In the genomic region with DNA sequence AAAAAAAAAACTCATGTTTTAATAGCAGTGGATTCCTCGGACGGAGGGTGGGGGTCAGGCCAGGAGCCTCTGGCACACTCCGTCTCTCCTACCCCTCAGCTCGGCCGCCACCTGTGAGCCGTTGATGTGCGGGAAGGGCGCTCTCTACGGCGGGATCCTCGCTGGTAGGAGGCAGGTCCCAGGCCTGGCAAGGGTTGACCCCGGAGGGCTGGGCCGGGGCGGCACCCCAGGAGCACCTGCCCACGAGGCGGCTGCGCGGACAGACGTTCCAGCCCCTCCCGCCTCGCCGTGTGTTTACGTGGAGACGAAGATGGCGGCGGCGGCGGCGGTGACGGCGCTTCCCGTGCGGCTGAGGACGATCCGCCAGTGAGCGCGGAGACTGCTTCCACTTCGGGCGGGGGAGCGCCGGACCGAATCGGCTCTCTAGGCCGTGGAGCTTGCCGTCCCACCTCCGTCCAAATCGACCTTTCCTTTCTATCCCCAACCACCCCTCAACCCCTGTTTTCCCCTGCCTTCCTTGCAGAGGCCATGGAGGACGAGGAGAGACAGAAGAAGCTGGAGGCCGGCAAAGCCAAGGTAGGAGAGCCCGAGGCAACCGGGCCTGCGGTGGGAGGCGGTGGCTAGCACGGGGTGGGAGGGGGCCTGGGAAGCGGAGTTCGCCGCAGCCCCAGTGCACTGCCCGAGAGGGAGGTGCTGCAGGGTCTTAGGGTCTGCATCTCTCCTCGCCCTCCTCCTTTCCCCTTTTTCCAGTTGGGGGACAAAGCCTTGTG, we compare ENCODE assay signal across 1 cellular context.
TF ChIP-seq lines count a peak whose summit lies in the region.

AKAP9 (plus strand) TSS at position 291 of the 770 bp plus-strand sequence; CDS start at position 529, 238 bp downstream.

TF ChIP-seq in K562, 482 proteins besides CTCF, POLR2A, EP300 and RAD21 (continued from another document and continues in another):
- TF ChIP-seq E4F1 (CRISPR knock-in tag; IDR thresholded peaks at IDR 0.05; ENCODE audit: borderline replicate concordance) (no peak), SRF (CRISPR knock-in tag; IDR thresholded peaks at IDR 0.05) (peak in 1 of 2 experiments; percentile 75; a peak in 2 of 4 replicates), TAF15 (IDR thresholded peaks at IDR 0.05; ENCODE audit: low read depth, low read length) (no peak), FOXA3 (CRISPR knock-in tag; conservative IDR thresholded peaks at IDR 0.05 in 1 of 2, IDR thresholded peaks at IDR 0.05 in 1 of 2) (peak in 1 of 2 experiments; percentile 89; a peak in 2 of 4 replicates), FIP1L1 (IDR thresholded peaks at IDR 0.05; ENCODE audit: low read depth, low read length, poor library complexity, severe bottlenecking) (peak; percentile 67), FOXJ2 (tag; IDR thresholded peaks at IDR 0.05) (peak; percentile 71; the same call in 1 of the 2 replicates), NR1H2 (CRISPR knock-in tag; IDR thresholded peaks at IDR 0.05) (no peak; the same call in 1 of the 2 replicates), HNRNPH1 (optimal IDR thresholded peaks at IDR 0.05; ENCODE audit: low read depth, low read length) (no peak), XRCC5 (IDR thresholded peaks at IDR 0.05; ENCODE audit: low read depth, low read length) (peak; percentile 15; the same call in 1 of the 2 replicates), RBM25 (IDR thresholded peaks at IDR 0.05; ENCODE audit: low read depth, low read length, severe bottlenecking) (no peak), RREB1 (CRISPR knock-in tag; IDR thresholded peaks at IDR 0.05) (no peak), ZNF347 (CRISPR knock-in tag; IDR thresholded peaks at IDR 0.05; ENCODE audit: low read depth) (no peak), ZNF511 (CRISPR knock-in tag; IDR thresholded peaks at IDR 0.05) (peak; percentile 94), TEAD1 (CRISPR knock-in tag; IDR thresholded peaks at IDR 0.05) (peak in 1 of 2 experiments; percentile 92; a peak in 1 of 4 replicates), NCOA4 (IDR thresholded peaks at IDR 0.05; ENCODE audit: partially characterized antibody) (no peak), DPF2 (IDR thresholded peaks at IDR 0.05) (no peak), SIX5 (IDR thresholded peaks at IDR 0.05; ENCODE audit: borderline replicate concordance in 1 of 2, insufficient read depth in 1 of 2, low read depth in 1 of 2, low read length in 2 of 2) (no peak), NR4A1 (CRISPR knock-in tag; IDR thresholded peaks at IDR 0.05) (no peak), NR4A1 (tag; IDR thresholded peaks at IDR 0.05) (no peak), KDM5B (IDR thresholded peaks at IDR 0.05; ENCODE audit: insufficient replicate concordance, low read depth, low read length) (peak; percentile 93), NR2F6 (CRISPR knock-in tag; IDR thresholded peaks at IDR 0.05) (no peak), CTBP1 (IDR thresholded peaks at IDR 0.05; ENCODE audit: borderline replicate concordance) (peak; percentile 92), TRIM28 (IDR thresholded peaks at IDR 0.05) (peak; percentile 13; the same call in 1 of the 2 replicates), CREB1 (IDR thresholded peaks at IDR 0.05) (peak; percentile 79), CREB1 (CRISPR knock-in tag; IDR thresholded peaks at IDR 0.05) (peak; percentile 79), BCL6 (CRISPR knock-in tag; IDR thresholded peaks at IDR 0.05) (no peak), DMBX1 (CRISPR knock-in tag; IDR thresholded peaks at IDR 0.05; ENCODE audit: borderline replicate concordance) (no peak), BMI1 (IDR thresholded peaks at IDR 0.05; ENCODE audit: low read length) (no peak), ETV5 (CRISPR knock-in tag; IDR thresholded peaks at IDR 0.05; ENCODE audit: low read depth) (no peak; the same call in 1 of the 2 replicates), PREB (CRISPR knock-in tag; IDR thresholded peaks at IDR 0.05) (no peak), JUNB (CRISPR knock-in tag; conservative IDR thresholded peaks at IDR 0.05) (no peak), ZNF589 (CRISPR knock-in tag; IDR thresholded peaks at IDR 0.05; ENCODE audit: low read depth) (no peak), ZBTB12 (CRISPR knock-in tag; IDR thresholded peaks at IDR 0.05) (0 out of 2 replicates have a peak, but pooled peaks have one; percentile 20), HMG20B (CRISPR knock-in tag; IDR thresholded peaks at IDR 0.05) (no peak), HNRNPL (IDR thresholded peaks at IDR 0.05; ENCODE audit: low read depth, low read length) (peak; percentile 94), TEAD2 (tag; IDR thresholded peaks at IDR 0.05) (no peak), ZNF12 (CRISPR knock-in tag; IDR thresholded peaks at IDR 0.05) (no peak; the same call in 1 of the 2 replicates), SRSF1 (IDR thresholded peaks at IDR 0.05; ENCODE audit: low read depth, low read length) (no peak), MTA3 (IDR thresholded peaks at IDR 0.05; ENCODE audit: borderline replicate concordance) (peak; percentile 94), KDM2B (CRISPR knock-in tag; IDR thresholded peaks at IDR 0.05) (no peak), ZNF324 (CRISPR knock-in tag; IDR thresholded peaks at IDR 0.05) (no peak)
- TF ChIP-seq, protein P1, sequence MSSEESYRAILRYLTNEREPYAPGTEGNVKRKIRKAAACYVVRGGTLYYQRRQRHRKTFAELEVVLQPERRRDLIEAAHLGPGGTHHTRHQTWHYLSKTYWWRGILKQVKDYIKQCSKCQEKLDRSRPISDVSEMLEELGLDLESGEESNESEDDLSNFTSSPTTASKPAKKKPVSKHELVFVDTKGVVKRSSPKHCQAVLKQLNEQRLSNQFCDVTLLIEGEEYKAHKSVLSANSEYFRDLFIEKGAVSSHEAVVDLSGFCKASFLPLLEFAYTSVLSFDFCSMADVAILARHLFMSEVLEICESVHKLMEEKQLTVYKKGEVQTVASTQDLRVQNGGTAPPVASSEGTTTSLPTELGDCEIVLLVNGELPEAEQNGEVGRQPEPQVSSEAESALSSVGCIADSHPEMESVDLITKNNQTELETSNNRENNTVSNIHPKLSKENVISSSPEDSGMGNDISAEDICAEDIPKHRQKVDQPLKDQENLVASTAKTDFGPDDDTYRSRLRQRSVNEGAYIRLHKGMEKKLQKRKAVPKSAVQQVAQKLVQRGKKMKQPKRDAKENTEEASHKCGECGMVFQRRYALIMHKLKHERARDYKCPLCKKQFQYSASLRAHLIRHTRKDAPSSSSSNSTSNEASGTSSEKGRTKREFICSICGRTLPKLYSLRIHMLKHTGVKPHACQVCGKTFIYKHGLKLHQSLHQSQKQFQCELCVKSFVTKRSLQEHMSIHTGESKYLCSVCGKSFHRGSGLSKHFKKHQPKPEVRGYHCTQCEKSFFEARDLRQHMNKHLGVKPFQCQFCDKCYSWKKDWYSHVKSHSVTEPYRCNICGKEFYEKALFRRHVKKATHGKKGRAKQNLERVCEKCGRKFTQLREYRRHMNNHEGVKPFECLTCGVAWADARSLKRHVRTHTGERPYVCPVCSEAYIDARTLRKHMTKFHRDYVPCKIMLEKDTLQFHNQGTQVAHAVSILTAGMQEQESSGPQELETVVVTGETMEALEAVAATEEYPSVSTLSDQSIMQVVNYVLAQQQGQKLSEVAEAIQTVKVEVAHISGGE (CRISPR knock-in tag; IDR thresholded peaks at IDR 0.05): peak in 1 of 3 experiments; percentile 61; a peak in 1 of 6 replicates
- TF ChIP-seq, protein P2, sequence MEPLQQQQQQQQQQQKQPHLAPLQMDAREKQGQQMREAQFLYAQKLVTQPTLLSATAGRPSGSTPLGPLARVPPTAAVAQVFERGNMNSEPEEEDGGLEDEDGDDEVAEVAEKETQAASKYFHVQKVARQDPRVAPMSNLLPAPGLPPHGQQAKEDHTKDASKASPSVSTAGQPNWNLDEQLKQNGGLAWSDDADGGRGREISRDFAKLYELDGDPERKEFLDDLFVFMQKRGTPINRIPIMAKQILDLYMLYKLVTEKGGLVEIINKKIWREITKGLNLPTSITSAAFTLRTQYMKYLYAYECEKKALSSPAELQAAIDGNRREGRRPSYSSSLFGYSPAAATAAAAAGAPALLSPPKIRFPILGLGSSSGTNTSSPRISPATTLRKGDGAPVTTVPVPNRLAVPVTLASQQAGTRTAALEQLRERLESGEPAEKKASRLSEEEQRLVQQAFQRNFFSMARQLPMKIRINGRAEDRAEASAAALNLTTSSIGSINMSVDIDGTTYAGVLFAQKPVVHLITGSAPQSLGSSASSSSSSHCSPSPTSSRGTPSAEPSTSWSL (CRISPR knock-in tag; IDR thresholded peaks at IDR 0.05; ENCODE audit: borderline replicate concordance): no peak
- TF ChIP-seq, protein P3, sequence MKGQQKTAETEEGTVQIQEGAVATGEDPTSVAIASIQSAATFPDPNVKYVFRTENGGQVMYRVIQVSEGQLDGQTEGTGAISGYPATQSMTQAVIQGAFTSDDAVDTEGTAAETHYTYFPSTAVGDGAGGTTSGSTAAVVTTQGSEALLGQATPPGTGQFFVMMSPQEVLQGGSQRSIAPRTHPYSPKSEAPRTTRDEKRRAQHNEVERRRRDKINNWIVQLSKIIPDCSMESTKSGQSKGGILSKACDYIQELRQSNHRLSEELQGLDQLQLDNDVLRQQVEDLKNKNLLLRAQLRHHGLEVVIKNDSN (CRISPR knock-in tag; IDR thresholded peaks at IDR 0.05): peak; percentile 62; the same call in 1 of the 2 replicates
